In the genomic region with DNA sequence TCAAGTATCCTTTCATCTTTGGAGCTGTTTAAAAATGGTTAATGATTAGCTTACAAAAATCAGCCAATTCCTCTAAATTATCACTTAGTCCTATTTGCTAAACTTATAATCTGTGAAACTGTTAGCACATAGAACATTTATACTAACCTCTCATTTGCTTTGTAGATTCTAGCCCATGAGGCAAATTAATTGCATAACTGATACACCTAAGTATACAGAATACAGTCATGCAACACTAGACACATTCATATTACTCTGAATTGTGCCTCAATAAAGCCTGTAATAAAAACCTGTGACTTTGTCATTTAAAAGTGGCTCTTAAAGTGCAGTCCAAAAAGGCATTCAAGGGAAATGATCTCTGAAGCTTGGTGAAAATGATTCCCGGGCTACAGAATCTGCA, we compare ENCODE assay signal across 26 cellular contexts. TPM values are rescaled to one million over a fixed set of nuclear protein-coding genes. Genes with fewer than 3 reads are reported as not detected.
DNase-seq lines count a peak whose midpoint lies in the region; ATAC-seq, FAIRE-seq and TF ChIP-seq lines count a peak whose summit lies in the region.
"Had no signal": no experiment of that assay in that cellular context is flagged by ENCODE, and none has a peak within 500 bp of the region (broad histone marks: within the 10 kb centered on the region; RNA-seq: fewer than 3 reads in every experiment).

No MANE protein-coding gene starts in this region.

- DNase-seq in NCI-H1092 (lab: John Stamatoyannopoulos, UW) (peak; percentile 21), NCI-H526 treated with DMSO at 0.1 percent for 48 hours (lab: John Stamatoyannopoulos, UW) (peak; percentile 67), hepatocyte (ENCODE audit: low spot score) (no peak), pancreas (no peak), NCI-H510A (lab: John Stamatoyannopoulos, UW) (no peak), T-helper 9 cell (no peak)
- no peak for DNase-seq in activated CD4-positive, alpha-beta T cell treated with anti-CD3 and anti-CD28 coated beads for 4 hours
- DNase-seq: BE2C; CD4-positive, CD25-positive, alpha-beta regulatory T cell; COR-L47; IMR-90; Karpas-422; NCI-H1436 treated with DMSO at 0.1 percent for 48 hours; NCI-H2029; NCI-H2227 treated with DMSO at 0.1 percent for 48 hours; NCI-H524 treated with DMSO at 0.1 percent for 48 hours; OCI-M1; SHP77 had no signal

- 69% methylated on average over 1 of the region's 1 CpG for WGBS in hepatocyte (ENCODE audit: low lambda C conversion rate, missing lambda C conversion rate)
- 75 to 77% methylated on average over 1 of the region's 1 CpG for WGBS in pancreas, 2 donors

- H3K9me3 ChIP-seq in hepatocyte (ENCODE audit: low read depth) = no peaks in the 10 kb centered on the region
- H3K9me3 ChIP-seq in pancreas = no peaks in the 10 kb centered on the region
- H3K9me3 ChIP-seq: BE2C, HAP-1 had no signal

- H3K4me3 ChIP-seq in hepatocyte = no peak overlapping the region
- H3K4me3 ChIP-seq in pancreas = no peak overlapping the region
- H3K4me3 ChIP-seq: HAP-1, SK-N-MC had no signal

- TF ChIP-seq CTCF in hepatocyte (IDR thresholded peaks at IDR 0.05; ENCODE audit: poor library complexity) = no peak
- TF ChIP-seq CTCF in pancreas (IDR thresholded peaks at IDR 0.05) = no peak

- no peak overlapping the region for H3K4me2 ChIP-seq in hepatocyte

- intact Hi-C loops in pancreas (cut with DNase I) = no loop called here

- H3K36me3 ChIP-seq in hepatocyte (replicated peaks; ENCODE audit: insufficient read depth, low read depth) (no peaks in the 10 kb centered on the region), pancreas (peaks cover 0 to 20% (median 6%) of the 10 kb centered on the region in 3 donors)

- H3K27ac ChIP-seq in hepatocyte (peak overlapping the region; percentile 29), pancreas (no peak overlapping the region)
- H3K27ac ChIP-seq: HL-60, SK-N-MC had no signal

- no peaks in the 10 kb centered on the region for H3K79me2 ChIP-seq in hepatocyte

- H3K9me2 ChIP-seq in hepatocyte (replicated peaks; ENCODE audit: insufficient read depth) = no peaks in the 10 kb centered on the region

- peak; percentile 36 to 76 (median 56) for ATAC-seq in pancreas

- FAIRE-seq in pancreas (lab: Jason Lieb, UNC) = no peak
- FAIRE-seq: A204.1, G401.6 had no signal

- H3K4me1 ChIP-seq in hepatocyte (ENCODE audit: insufficient read depth) (no peaks in the 10 kb centered on the region), pancreas (peaks cover 9 to 19% (median 10%) of the 10 kb centered on the region in 3 donors)
- H3K4me1 ChIP-seq: BE2C had no signal

- no peaks in the 10 kb centered on the region for H4K20me1 ChIP-seq in hepatocyte (ENCODE audit: insufficient read depth, poor library complexity, severe bottlenecking)

- no peak overlapping the region for H2AFZ ChIP-seq in hepatocyte

- no peaks in the 10 kb centered on the region for H3K27me3 ChIP-seq in hepatocyte
- no peaks in the 10 kb centered on the region for H3K27me3 ChIP-seq in pancreas
- H3K27me3 ChIP-seq: BE2C had no signal

RNA-seq across cellular contexts. Expression of a gene that starts 21.0 kb away (rescaled TPM):
- total RNA-seq in hepatocyte (40.1 and 53.6 TPM in 2 replicates), pancreas (not detected)
- polyA plus RNA-seq in hepatocyte (163 and 297 TPM in 2 replicates), pancreas (not detected)
- total RNA-seq: CD4-positive, CD25-positive, alpha-beta regulatory T cell; HT1080; IMR-90; MCF 10A; RPMI7951 had no signal
- polyA plus RNA-seq: CD4-positive, CD25-positive, alpha-beta regulatory T cell; IMR-90 had no signal

Comparison
In these comparisons a context has a peak if more than half of its experiments do, and no peak if none do; other contexts are left out.
1. DNase-seq: peak in NCI-H1092 (single experiment) and NCI-H526 treated with DMSO at 0.1 percent for 48 hours (single experiment); none in hepatocyte (single experiment), pancreas (0 of 6), activated CD4-positive, alpha-beta T cell treated with anti-CD3 and anti-CD28 coated beads for 4 hours (0 of 2), NCI-H510A (single experiment) and T-helper 9 cell (single experiment).
2. RNA of a gene that starts 21.0 kb away (total RNA-seq): 40.1 to 53.6 TPM in hepatocyte; not detected in pancreas; every median in the first group is over 10 times any median in the second.